ENCODE assay signal across 8 cellular contexts in the genomic region with DNA sequence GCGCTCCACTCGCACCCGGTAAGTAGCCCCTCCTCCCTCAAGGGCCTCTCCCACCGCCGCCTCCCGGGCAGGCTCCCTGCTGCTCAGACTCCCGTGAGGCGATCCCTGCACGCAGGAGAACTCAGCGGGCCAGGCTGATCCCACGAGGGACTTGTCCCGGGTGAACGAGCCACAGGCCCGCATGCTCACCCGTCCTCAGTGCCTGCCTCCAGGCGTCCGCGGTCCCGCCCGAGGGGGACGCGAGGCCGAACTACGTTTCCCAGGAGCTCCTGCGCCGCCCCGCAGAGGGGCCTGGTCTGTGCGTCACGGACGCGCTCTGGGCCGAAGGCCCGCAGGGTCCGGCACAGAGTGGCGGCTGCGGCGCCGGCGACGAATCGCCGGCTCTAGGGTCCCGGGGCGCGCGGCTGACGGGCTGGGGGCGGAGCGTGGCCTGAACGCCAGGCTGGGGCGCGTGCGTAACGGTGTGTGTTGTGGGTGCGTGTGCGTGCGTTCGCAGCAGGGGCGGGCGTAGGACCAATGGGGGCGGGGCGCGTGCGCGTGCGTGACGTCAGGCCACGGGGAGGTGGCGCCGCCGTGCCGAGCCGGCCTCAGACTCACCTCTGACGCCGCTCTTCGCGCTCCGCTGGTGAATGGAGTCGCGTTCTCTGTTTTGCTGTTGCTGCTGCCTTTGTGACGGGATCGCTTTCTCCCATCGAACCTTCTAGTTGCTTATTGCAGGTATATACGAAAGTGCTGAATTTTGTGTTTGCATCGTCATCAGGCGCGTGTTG. TPM values are rescaled to one million over a fixed set of nuclear protein-coding genes. Genes with fewer than 3 reads are reported as not detected.
DNase-seq lines count a peak whose midpoint lies in the region; TF ChIP-seq lines count a peak whose summit lies in the region.

A gene (plus strand): TSS at position 590 of the 770 bp plus-strand sequence. CDS start 13,866 bp downstream, outside the sequence.
A gene (minus strand): TSS at position 237 of the 770 bp plus-strand sequence. CDS start 8,356 bp downstream, outside the sequence.

- H3K36me3 Mint-ChIP-seq in endothelial cell (ENCODE audit: low read depth, unreplicated experiment) (peaks cover 70% of the 10 kb centered on the region), mesothelial cell of epicardium (peaks cover 69% of the 10 kb centered on the region)

- H3K27ac Mint-ChIP-seq in endothelial cell (ENCODE audit: unreplicated experiment), result peak within 1 kb of the TSS; percentile 90
- peak within 1 kb of the TSS; percentile 100 for H3K27ac Mint-ChIP-seq in mesothelial cell of epicardium

- DNase-seq in COLO829 (ENCODE audit: low spot score) (peak; percentile 73), GM20000 (ENCODE audit: low spot score) (peak; percentile 93), HT-29 (ENCODE audit: low spot score) (peak; percentile 94), NOMO-1 treated with dmso at 0.1 percent for 144 hours (lab: John Stamatoyannopoulos, UW; ENCODE audit: unreplicated experiment) (peak; percentile 93), endothelial cell (ENCODE audit: low spot score) (peak; percentile 95), mesothelial cell of epicardium (ENCODE audit: low spot score in 2 of 2, unreplicated experiment in 2 of 2) (peak; percentile 97 to 99)
- DNase-seq in activated CD8-positive, alpha-beta memory T cell treated with anti-CD3 and anti-CD28 coated beads, Interleukin-2, amount 50 U/mL, for 4 hours, result peak; percentile 96
- DNase-seq in stimulated activated CD8-positive, alpha-beta memory T cell treated with anti-CD3 and anti-CD28 coated beads, Interleukin-15, amount 100 ng/mL, for 4 hours (ENCODE audit: low read depth in 2 of 2), result peak; percentile 92 to 93

- H3K27me3 Mint-ChIP-seq in endothelial cell (ENCODE audit: unreplicated experiment) (peaks cover 4% of the 10 kb centered on the region), mesothelial cell of epicardium (ENCODE audit: low read depth) (no peaks in the 10 kb centered on the region)

- peaks cover 40% of the 10 kb centered on the region for H3K9me3 Mint-ChIP-seq in endothelial cell (ENCODE audit: unreplicated experiment)
- peaks cover 51% of the 10 kb centered on the region for H3K9me3 Mint-ChIP-seq in mesothelial cell of epicardium

- TF ChIP-seq CTCF in GM20000 (IDR thresholded peaks at IDR 0.05; ENCODE audit: extremely low read depth, missing control alignments) (peak; percentile 3), endothelial cell (IDR thresholded peaks at IDR 0.05; ENCODE audit: unreplicated experiment) (no peak), mesothelial cell of epicardium (IDR thresholded peaks at IDR 0.05; ENCODE audit: unreplicated experiment) (no peak)

- peaks cover 22% of the 10 kb centered on the region for H3K4me1 Mint-ChIP-seq in endothelial cell (ENCODE audit: unreplicated experiment)
- H3K4me1 Mint-ChIP-seq in mesothelial cell of epicardium, result peaks cover 14% of the 10 kb centered on the region

- H3K4me3 Mint-ChIP-seq in endothelial cell (ENCODE audit: unreplicated experiment), result peak within 1 kb of the TSS; percentile 97
- H3K4me3 Mint-ChIP-seq in mesothelial cell of epicardium, result peak within 1 kb of the TSS; percentile 96

RNA-seq across cellular contexts. Expression of the first gene that starts in this region (rescaled TPM):
- 1.2 and 2.5 TPM in 2 replicates for total RNA-seq in HT-29 (2014; rRNA removed; shearing (Covaris generic))
- total RNA-seq in endothelial cell (ENCODE audit: unreplicated experiment) (12.2 TPM), mesothelial cell of epicardium (26.0 to 30.6 TPM (median 27.6 TPM) in 3 replicates)

RNA-seq across cellular contexts. Expression of the second gene that starts in this region (rescaled TPM):
- 0.50 and 0.61 TPM in 2 replicates for total RNA-seq in HT-29 (2014; rRNA removed; shearing (Covaris generic))
- total RNA-seq in endothelial cell (ENCODE audit: unreplicated experiment), result 2.0 TPM
- 5.6 to 6.2 TPM (median 5.8 TPM) in 3 replicates for total RNA-seq in mesothelial cell of epicardium

Comparison
In these comparisons a context has a peak if more than half of its experiments do, and no peak if none do; other contexts are left out.
1. Peak in every context shown above with its lines: DNase-seq.